ENCODE assay signal across 10 cellular contexts in the genomic region with DNA sequence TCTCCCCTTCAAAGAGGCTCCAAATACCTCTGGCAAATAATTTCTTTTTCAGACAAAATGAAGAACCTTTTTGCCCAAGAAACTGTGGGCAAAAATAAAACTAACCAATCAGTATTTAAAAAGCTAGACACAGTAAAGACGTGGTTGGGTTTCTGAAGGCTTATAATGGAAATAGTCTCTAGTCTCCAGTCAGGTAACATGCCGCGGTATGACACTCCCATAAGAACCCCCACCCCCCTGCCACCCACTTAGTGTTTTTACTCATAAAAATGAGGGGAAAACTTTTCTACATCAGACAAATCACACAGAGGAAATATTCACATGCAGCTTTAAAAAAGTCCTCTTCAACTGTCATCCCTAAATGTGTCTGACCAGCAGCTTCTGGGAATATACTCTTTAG.
A peak's percentile ranks its signal among the peaks of the same experiment; 100 is the strongest.
DNase-seq lines count a peak whose midpoint lies in the region; ATAC-seq and TF ChIP-seq lines count a peak whose summit lies in the region.
"Had no signal": no experiment of that assay in that cellular context is flagged by ENCODE, and none has a peak within 500 bp of the region (broad histone marks: within the 10 kb centered on the region; RNA-seq: fewer than 3 reads in every experiment).

No MANE protein-coding gene starts in this region.

- H3K9me3 ChIP-seq in prostate gland: no peaks in the 10 kb centered on the region
- H3K9me3 ChIP-seq in thoracic aorta: no peaks in the 10 kb centered on the region
- H3K9me3 ChIP-seq: A549 had no signal

- peak; percentile 82 for DNase-seq in activated effector memory CD4-positive, alpha-beta T cell treated with anti-CD3 and anti-CD28 coated beads, Interleukin-2, amount 50 U/mL, for 16 hours
- no peak for DNase-seq in activated effector memory CD4-positive, alpha-beta T cell treated with Interleukin-2 at 50 U/mL for 16 hours
- peak; percentile 14 for DNase-seq in activated naive CD8-positive, alpha-beta T cell treated with anti-CD3 and anti-CD28 coated beads, Interleukin-2, amount 50 U/mL, for 16 hours (ENCODE audit: low read depth, low spot score)
- DNase-seq in prostate gland (ENCODE audit: low spot score) (no peak), thoracic aorta (ENCODE audit: low spot score) (no peak), G401 (ENCODE audit: low spot score) (no peak), medulla oblongata (ENCODE audit: extremely low spot score) (no peak), NCI-H128 (lab: John Stamatoyannopoulos, UW; ENCODE audit: unreplicated experiment) (no peak)
- DNase-seq: NCI-H526 had no signal

- 76% methylated on average over 3 of the region's 3 CpGs for WGBS in prostate gland

- peak overlapping the region; percentile 49 to 58 for H3K27ac ChIP-seq in prostate gland
- H3K27ac ChIP-seq in thoracic aorta: peak overlapping the region; percentile 69 to 78
- H3K27ac ChIP-seq: A549 had no signal

- H3K36me3 ChIP-seq in prostate gland: no peaks in the 10 kb centered on the region
- H3K36me3 ChIP-seq in thoracic aorta: no peaks in the 10 kb centered on the region

- no peak for TF ChIP-seq POLR2A in prostate gland (IDR thresholded peaks at IDR 0.05)

- H3K4me3 ChIP-seq in prostate gland (no peak overlapping the region), thoracic aorta (no peak overlapping the region)
- H3K4me3 ChIP-seq: A549 had no signal

- H3K4me1 ChIP-seq in prostate gland (replicated peaks) (no peaks in the 10 kb centered on the region), thoracic aorta (ENCODE audit: control insufficient read depth in 1 of 2, low read depth in 2 of 2) (peaks cover 8 to 20% of the 10 kb centered on the region in 2 donors)
- H3K4me1 ChIP-seq: A549 had no signal

- intact Hi-C loops in prostate gland (cut with DNase I): loop anchor here (5.0 kb wide), 1 partner anchor 117 kb away; a partner anchor contains a TSS

- in situ Hi-C loops in G401 (cut with HindIII; ENCODE audit: low sequenced_read_pairs): no loop called here

- no peak for ATAC-seq in thoracic aorta (ENCODE audit: insufficient number of reproducible peaks, low FRiP score, low read depth)
- ATAC-seq: A549 had no signal

- TF ChIP-seq CTCF in prostate gland (IDR thresholded peaks at IDR 0.05): no peak
- TF ChIP-seq CTCF in thoracic aorta (IDR thresholded peaks at IDR 0.05): no peak

- H3K27me3 ChIP-seq in prostate gland (replicated peaks; ENCODE audit: insufficient read depth) (no peaks in the 10 kb centered on the region), thoracic aorta (replicated peaks; ENCODE audit: insufficient read depth) (no peaks in the 10 kb centered on the region)

Comparison
In these comparisons a context has a peak if more than half of its experiments do, and no peak if none do; other contexts are left out.
1. DNase-seq: peak in activated effector memory CD4-positive, alpha-beta T cell treated with anti-CD3 and anti-CD28 coated beads, Interleukin-2, amount 50 U/mL, for 16 hours (single experiment) and activated naive CD8-positive, alpha-beta T cell treated with anti-CD3 and anti-CD28 coated beads, Interleukin-2, amount 50 U/mL, for 16 hours (single experiment); none in activated effector memory CD4-positive, alpha-beta T cell treated with Interleukin-2 at 50 U/mL for 16 hours (single experiment), prostate gland (single experiment), thoracic aorta (single experiment), G401 (single experiment), medulla oblongata (single experiment) and NCI-H128 (single experiment).